Comparison of ENCODE assay signal across 8 cellular contexts in genomic region chr6:30516754-30517076, GRCh38. TPM values are rescaled to one million over a fixed set of nuclear protein-coding genes. Genes with fewer than 3 reads are reported as not detected.
DNase-seq lines count a peak whose midpoint lies in the region; ATAC-seq, FAIRE-seq and TF ChIP-seq lines count a peak whose summit lies in the region.
"Not testable (repeated sequence)": the region's sequence is repeated elsewhere in the genome, so short reads cannot be mapped to it uniquely, and the experiment has no call there.

No MANE protein-coding gene starts in this region.

- H3K9me3 ChIP-seq in astrocyte (ENCODE audit: insufficient read depth, low read depth, low read length); esophagus muscularis mucosa; HepG2 (ENCODE audit: low read length); ovary; thoracic aorta: not testable (repeated sequence)

- POLR2A ChIA-PET in HepG2 (lab: Yijun Ruan, JAX) = interaction anchor here (0.7 to 1.3 kb wide), 6 partner anchors 11 to 97 kb away, joined by 3 to 12 read pairs (median 4); partner anchors contain the start of genes ABCF1 and PRR3

- not testable (repeated sequence) for DNase-seq in astrocyte (ENCODE audit: low read depth); esophagus muscularis mucosa (ENCODE audit: extremely low spot score); HepG2 (ENCODE audit: low spot score); ovary; thoracic aorta (ENCODE audit: low spot score)

- H3K9ac ChIP-seq in astrocyte (ENCODE audit: low read length) (peak overlapping the region; percentile 73), HepG2 (ENCODE audit: insufficient read depth, low read depth, low read length) (peak overlapping the region; percentile 70)

- H3K9me3 Mint-ChIP-seq in IgD-negative memory B cell; astrocyte (ENCODE audit: unreplicated experiment): not testable (repeated sequence)

- H3K4me1 ChIP-seq in astrocyte (ENCODE audit: insufficient read depth, low read length); ovary (ENCODE audit: insufficient read depth); thoracic aorta (ENCODE audit: control insufficient read depth in 1 of 2, low read depth in 2 of 2): not testable (repeated sequence)
- H3K4me1 ChIP-seq in esophagus muscularis mucosa = peaks cover 5 to 12% (median 7%) of the 10 kb centered on the region in 4 donors
- H3K4me1 ChIP-seq in HepG2 (ENCODE audit: insufficient read depth, low read length) = peaks cover 34% of the 10 kb centered on the region

- CTCF ChIA-PET in HepG2 (lab: Yijun Ruan, JAX; ENCODE audit: low intra/inter-chr PET ratio, low total read pairs) = not testable (repeated sequence)

- TF ChIP-seq RAD21 in HepG2 (CRISPR knock-in tag; IDR thresholded peaks at IDR 0.05) = not testable (repeated sequence)

- in situ Hi-C loops in HepG2 (cut with HindIII; ENCODE audit: extremely low pct_ligation_motif_present, low pct_unique_long_range_greater_than_20kb) = not testable (repeated sequence)

- H2AFZ ChIP-seq in astrocyte (ENCODE audit: low read depth, low read length) = peak overlapping the region; percentile 73
- not testable (repeated sequence) for H2AFZ ChIP-seq in HepG2 (ENCODE audit: low read length)

- H3K27me3 Mint-ChIP-seq in IgD-negative memory B cell; astrocyte (ENCODE audit: low read depth, unreplicated experiment): not testable (repeated sequence)

- H3K79me2 ChIP-seq in astrocyte (ENCODE audit: insufficient read depth, low read length); HepG2 (ENCODE audit: insufficient read depth, low read length): not testable (repeated sequence)

- H3K27ac Mint-ChIP-seq in IgD-negative memory B cell = peak overlapping the region; percentile 94 to 100 (median 99)
- peak overlapping the region; percentile 88 for H3K27ac Mint-ChIP-seq in astrocyte (ENCODE audit: unreplicated experiment)

- H3K27me3 ChIP-seq in astrocyte (ENCODE audit: insufficient read depth, low read length); esophagus muscularis mucosa; HepG2 (ENCODE audit: control insufficient read depth in 1 of 2, insufficient read depth in 2 of 2, low read length in 2 of 2); ovary; thoracic aorta (replicated peaks; ENCODE audit: insufficient read depth): not testable (repeated sequence)

- intact Hi-C loops in esophagus muscularis mucosa (cut with DNase I); ovary (cut with DNase I): not testable (repeated sequence)
- intact Hi-C loops in HepG2 (cut with micrococcal nuclease; ENCODE audit: unreplicated experiment) = loop anchor here (1.0 kb wide), 1 partner anchor 12 kb away; no protein-coding TSS in a partner anchor

- TF ChIP-seq POLR2A in esophagus muscularis mucosa (IDR thresholded peaks at IDR 0.05; ENCODE audit: low read depth); HepG2 (IDR thresholded peaks at IDR 0.05; ENCODE audit: insufficient read depth in 1 of 2, low read depth in 2 of 2, low read length in 2 of 2); ovary (IDR thresholded peaks at IDR 0.05): not testable (repeated sequence)

- TF ChIP-seq CTCF in C4-2B (conservative IDR thresholded peaks at IDR 0.05); VCaP (conservative IDR thresholded peaks at IDR 0.05); astrocyte (IDR thresholded peaks at IDR 0.05; ENCODE audit: insufficient read depth, low read depth, low read length); esophagus muscularis mucosa (IDR thresholded peaks at IDR 0.05); HepG2 (CRISPR knock-in tag; IDR thresholded peaks at IDR 0.05); ovary (IDR thresholded peaks at IDR 0.05); thoracic aorta (IDR thresholded peaks at IDR 0.05): not testable (repeated sequence)

- WGBS in esophagus muscularis mucosa = 55% methylated on average over 9 of the region's 9 CpGs
- WGBS in HepG2 (ENCODE audit: low lambda C conversion rate) = 80% methylated on average over 9 of the region's 9 CpGs
- WGBS in ovary, 3 donors = 54 to 64% (median 62%) methylated on average over 9 of the region's 9 CpGs

- BruUV-seq in HepG2 (replicated peaks; lab: Mats Ljungman, UMichigan) = not testable (repeated sequence)

- H4K20me1 ChIP-seq in astrocyte (ENCODE audit: insufficient read depth, low read length); HepG2 (ENCODE audit: insufficient read depth, low read length): not testable (repeated sequence)

- not testable (repeated sequence) for H3K36me3 Mint-ChIP-seq in IgD-negative memory B cell; astrocyte (ENCODE audit: low read depth, unreplicated experiment)

- H3K4me3 Mint-ChIP-seq in IgD-negative memory B cell = peak overlapping the region; percentile 81 to 95 (median 90)
- H3K4me3 Mint-ChIP-seq in astrocyte (ENCODE audit: unreplicated experiment) = peak overlapping the region; percentile 84

- H3K4me2 ChIP-seq in astrocyte (ENCODE audit: low read length) (peak overlapping the region; percentile 84), HepG2 (ENCODE audit: low read depth, low read length) (peak overlapping the region; percentile 99)

- peak overlapping the region; percentile 67 for H3K4me3 ChIP-seq in astrocyte (ENCODE audit: insufficient read depth, low read depth, low read length)
- peak overlapping the region; percentile 51 to 68 (median 55) for H3K4me3 ChIP-seq in esophagus muscularis mucosa
- peak overlapping the region; percentile 51 to 71 (median 67); a peak in 5 of 6 replicates for H3K4me3 ChIP-seq in HepG2 (replicated peaks in 1 of 3; ENCODE audit: insufficient read depth in 1 of 3, low read depth in 2 of 3, low read length in 3 of 3)
- peak overlapping the region; percentile 57 for H3K4me3 ChIP-seq in ovary
- peak overlapping the region; percentile 78 for H3K4me3 ChIP-seq in thoracic aorta

- TF ChIP-seq EP300 in esophagus muscularis mucosa (IDR thresholded peaks at IDR 0.05); HepG2 (IDR thresholded peaks at IDR 0.05; ENCODE audit: low read depth in 2 of 2, low read length in 2 of 2); HepG2 (CRISPR knock-in tag; IDR thresholded peaks at IDR 0.05; ENCODE audit: borderline replicate concordance); ovary (IDR thresholded peaks at IDR 0.05): not testable (repeated sequence)

- not testable (repeated sequence) for FAIRE-seq in astrocyte (lab: Jason Lieb, UNC); HepG2 (lab: Jason Lieb, UNC)

- peaks cover 27 to 41% (median 30%) of the 10 kb centered on the region in 3 donors for H3K4me1 Mint-ChIP-seq in IgD-negative memory B cell
- not testable (repeated sequence) for H3K4me1 Mint-ChIP-seq in astrocyte (ENCODE audit: low read depth, unreplicated experiment)

- not testable (repeated sequence) for ATAC-seq in HepG2; thoracic aorta (ENCODE audit: insufficient number of reproducible peaks, low FRiP score, low read depth)

- H3K27ac ChIP-seq in C4-2B (peak overlapping the region; percentile 52), VCaP (peak overlapping the region; percentile 67), astrocyte (ENCODE audit: low read depth, low read length) (peak overlapping the region; percentile 68), esophagus muscularis mucosa (replicated peaks in 1 of 4) (peak overlapping the region; percentile 76 to 87 (median 80)), HepG2 (ENCODE audit: extremely low read length, insufficient read depth, low read length) (peak overlapping the region; percentile 88), ovary (peak overlapping the region in 1 of 2 donors; percentile 74), thoracic aorta (peak overlapping the region; percentile 69 to 78)

- not testable (repeated sequence) for H3K36me3 ChIP-seq in astrocyte (ENCODE audit: insufficient read depth, low read length); esophagus muscularis mucosa; HepG2 (replicated peaks in 1 of 2; ENCODE audit: control insufficient read depth in 1 of 2, insufficient read depth in 2 of 2, low read length in 2 of 2); ovary; thoracic aorta

RNA-seq across cellular contexts. Expression of gene HLA-E, which starts 27.4 kb away (rescaled TPM):
- polyA plus RNA-seq in IgD-negative memory B cell = 2,343 TPM
- total RNA-seq in astrocyte = 94.9 and 105 TPM in 2 replicates
- 100 to 1,000 TPM; 294 to 649 (median 523) TPM for total RNA-seq in esophagus muscularis mucosa
- total RNA-seq in HepG2 (2016; rRNA removed; fragmentation: Illumina TruSeq; extraction: Trizol) = 21.2 and 45.2 TPM in 2 replicates
- 6.3 and 7.1 TPM in 2 replicates for total RNA-seq in HepG2 (2016; cell fraction: cytosol; rRNA removed; fragmentation: Illumina TruSeq; extraction: Trizol; ENCODE audit: low read depth)
- 21.6 and 46.9 TPM in 2 replicates for total RNA-seq in HepG2 (2016; cell fraction: insoluble cytoplasmic fraction; rRNA removed; fragmentation: Illumina TruSeq; extraction: Trizol)
- total RNA-seq in HepG2 (2016; cell fraction: membrane; rRNA removed; fragmentation: Illumina TruSeq; extraction: Trizol) = 12.5 and 14.1 TPM in 2 replicates
- total RNA-seq in HepG2 (2016; cell fraction: nucleus; rRNA removed; fragmentation: Illumina TruSeq; extraction: Trizol) = 38.3 and 44.5 TPM in 2 replicates
- 90.4 and 99.8 TPM in 2 replicates for polyA plus RNA-seq in HepG2 (2011; rRNA removed)
- polyA plus RNA-seq in HepG2 (2011; cell fraction: cytosol; rRNA removed) = 94.6 and 111 TPM in 2 replicates
- polyA plus RNA-seq in HepG2 (2011; cell fraction: nucleus; rRNA removed) = 67.6 and 75.6 TPM in 2 replicates
- polyA plus RNA-seq in HepG2 (2012) = 64.9 and 110 TPM in 2 replicates
- 6.6 and 6.7 TPM in 2 replicates for polyA plus RNA-seq in HepG2 (2016; cell fraction: cytosol; fragmentation: Illumina TruSeq; extraction: Trizol; ENCODE audit: low read depth)
- polyA plus RNA-seq in HepG2 (2016; cell fraction: insoluble cytoplasmic fraction; fragmentation: Illumina TruSeq; extraction: Trizol; ENCODE audit: low read depth) = 23.6 and 24.3 TPM in 2 replicates
- polyA plus RNA-seq in HepG2 (2016; cell fraction: membrane; fragmentation: Illumina TruSeq; extraction: Trizol; ENCODE audit: low read depth) = 11.8 and 12.2 TPM in 2 replicates
- polyA plus RNA-seq in HepG2 (2016; cell fraction: nucleus; fragmentation: Illumina TruSeq; extraction: Trizol; ENCODE audit: insufficient read depth, low read depth) = 68.0 and 69.9 TPM in 2 replicates
- polyA minus RNA-seq in HepG2 (2011; rRNA and poly(A)+ RNA removed; ENCODE audit: low replicate concordance) = 39.4 and 80.9 TPM in 2 replicates
- polyA minus RNA-seq in HepG2 (2011; cell fraction: cytosol; rRNA and poly(A)+ RNA removed) = 45.5 and 56.8 TPM in 2 replicates
- 17.4 and 26.7 TPM in 2 replicates for polyA minus RNA-seq in HepG2 (2011; cell fraction: nucleus; rRNA and poly(A)+ RNA removed)
- total RNA-seq in ovary = 100 to 1,000 TPM; 181 to 322 (median 238) TPM
- 100 to 1,000 TPM; 332 to 614 TPM for polyA plus RNA-seq in ovary
- 100 to 1,000 TPM; 507 to 602 TPM for total RNA-seq in thoracic aorta

RNA-seq across cellular contexts. Expression of gene GNL1, which starts 39.6 kb away (rescaled TPM):
- polyA plus RNA-seq in IgD-negative memory B cell = 46.1 TPM
- 49.0 and 49.3 TPM in 2 replicates for total RNA-seq in astrocyte
- total RNA-seq in esophagus muscularis mucosa = 10 to 100 TPM; 30.3 to 53.5 (median 36.1) TPM
- 54.8 and 55.6 TPM in 2 replicates for total RNA-seq in HepG2 (2016; rRNA removed; fragmentation: Illumina TruSeq; extraction: Trizol)
- total RNA-seq in HepG2 (2016; cell fraction: cytosol; rRNA removed; fragmentation: Illumina TruSeq; extraction: Trizol; ENCODE audit: low read depth) = 11.5 and 14.7 TPM in 2 replicates
- 48.5 and 56.5 TPM in 2 replicates for total RNA-seq in HepG2 (2016; cell fraction: insoluble cytoplasmic fraction; rRNA removed; fragmentation: Illumina TruSeq; extraction: Trizol)
- total RNA-seq in HepG2 (2016; cell fraction: membrane; rRNA removed; fragmentation: Illumina TruSeq; extraction: Trizol) = 23.9 and 27.8 TPM in 2 replicates
- 27.7 and 34.5 TPM in 2 replicates for total RNA-seq in HepG2 (2016; cell fraction: nucleus; rRNA removed; fragmentation: Illumina TruSeq; extraction: Trizol)
- polyA plus RNA-seq in HepG2 (2011; rRNA removed) = 35.0 and 46.8 TPM in 2 replicates
- polyA plus RNA-seq in HepG2 (2011; cell fraction: cytosol; rRNA removed) = 25.1 and 32.1 TPM in 2 replicates
- 40.6 and 54.9 TPM in 2 replicates for polyA plus RNA-seq in HepG2 (2011; cell fraction: nucleus; rRNA removed)
- 45.3 and 50.3 TPM in 2 replicates for polyA plus RNA-seq in HepG2 (2012)
- 12.7 and 15.8 TPM in 2 replicates for polyA plus RNA-seq in HepG2 (2016; cell fraction: cytosol; fragmentation: Illumina TruSeq; extraction: Trizol; ENCODE audit: low read depth)
- polyA plus RNA-seq in HepG2 (2016; cell fraction: insoluble cytoplasmic fraction; fragmentation: Illumina TruSeq; extraction: Trizol; ENCODE audit: low read depth) = 53.9 and 60.5 TPM in 2 replicates
- 19.5 and 25.2 TPM in 2 replicates for polyA plus RNA-seq in HepG2 (2016; cell fraction: membrane; fragmentation: Illumina TruSeq; extraction: Trizol; ENCODE audit: low read depth)
- 84.3 and 89.3 TPM in 2 replicates for polyA plus RNA-seq in HepG2 (2016; cell fraction: nucleus; fragmentation: Illumina TruSeq; extraction: Trizol; ENCODE audit: insufficient read depth, low read depth)
- polyA minus RNA-seq in HepG2 (2011; rRNA and poly(A)+ RNA removed; ENCODE audit: low replicate concordance) = 34.2 and 47.6 TPM in 2 replicates
- polyA minus RNA-seq in HepG2 (2011; cell fraction: cytosol; rRNA and poly(A)+ RNA removed) = 22.4 and 23.5 TPM in 2 replicates
- 22.4 and 27.0 TPM in 2 replicates for polyA minus RNA-seq in HepG2 (2011; cell fraction: nucleus; rRNA and poly(A)+ RNA removed)
- 100 to 1,000 TPM in 4 of 7 donors, 10 to 100 TPM in 3; 42.4 to 128 (median 103) TPM for total RNA-seq in ovary
- polyA plus RNA-seq in ovary = 10 to 100 TPM; 77.8 to 80.4 TPM
- total RNA-seq in thoracic aorta = 10 to 100 TPM; 32.9 to 39.0 TPM

RNA-seq across cellular contexts. Expression of gene PRR3, which starts 40.4 kb away (rescaled TPM):
- polyA plus RNA-seq in IgD-negative memory B cell (8.8 TPM), HepG2 (2011; rRNA removed) (20.6 and 21.2 TPM in 2 replicates), ovary (10 to 100 TPM; 19.0 to 29.6 TPM)
- total RNA-seq in astrocyte (11.0 and 13.0 TPM in 2 replicates), esophagus muscularis mucosa (10 to 100 TPM in 1 of 4 donors, 1 to 10 TPM in 3; 3.8 to 10.6 (median 4.5) TPM), HepG2 (2016; rRNA removed; fragmentation: Illumina TruSeq; extraction: Trizol) (13.9 and 14.6 TPM in 2 replicates), ovary (10 to 100 TPM in 6 of 7 donors, 1 to 10 TPM in 1; 8.6 to 35.0 (median 20.9) TPM), thoracic aorta (10 to 100 TPM in 1 of 2 donors, 1 to 10 TPM in 1; 4.2 to 10.4 TPM)
- 6.5 and 6.6 TPM in 2 replicates for total RNA-seq in HepG2 (2016; cell fraction: cytosol; rRNA removed; fragmentation: Illumina TruSeq; extraction: Trizol; ENCODE audit: low read depth)
- total RNA-seq in HepG2 (2016; cell fraction: insoluble cytoplasmic fraction; rRNA removed; fragmentation: Illumina TruSeq; extraction: Trizol) = 13.8 and 15.5 TPM in 2 replicates
- total RNA-seq in HepG2 (2016; cell fraction: membrane; rRNA removed; fragmentation: Illumina TruSeq; extraction: Trizol) = 12.6 and 13.1 TPM in 2 replicates
- 11.4 and 14.4 TPM in 2 replicates for total RNA-seq in HepG2 (2016; cell fraction: nucleus; rRNA removed; fragmentation: Illumina TruSeq; extraction: Trizol)
- polyA plus RNA-seq in HepG2 (2011; cell fraction: cytosol; rRNA removed) = 14.8 and 17.1 TPM in 2 replicates
- polyA plus RNA-seq in HepG2 (2011; cell fraction: nucleus; rRNA removed) = 16.1 and 23.0 TPM in 2 replicates
- polyA plus RNA-seq in HepG2 (2012) = 12.5 and 15.6 TPM in 2 replicates
- polyA plus RNA-seq in HepG2 (2016; cell fraction: cytosol; fragmentation: Illumina TruSeq; extraction: Trizol; ENCODE audit: low read depth) = 5.9 and 6.1 TPM in 2 replicates
- 27.5 and 29.3 TPM in 2 replicates for polyA plus RNA-seq in HepG2 (2016; cell fraction: insoluble cytoplasmic fraction; fragmentation: Illumina TruSeq; extraction: Trizol; ENCODE audit: low read depth)
- 13.6 and 13.9 TPM in 2 replicates for polyA plus RNA-seq in HepG2 (2016; cell fraction: membrane; fragmentation: Illumina TruSeq; extraction: Trizol; ENCODE audit: low read depth)
- polyA plus RNA-seq in HepG2 (2016; cell fraction: nucleus; fragmentation: Illumina TruSeq; extraction: Trizol; ENCODE audit: insufficient read depth, low read depth) = 25.4 and 26.7 TPM in 2 replicates
- 34.9 and 73.8 TPM in 2 replicates for polyA minus RNA-seq in HepG2 (2011; rRNA and poly(A)+ RNA removed; ENCODE audit: low replicate concordance)
- polyA minus RNA-seq in HepG2 (2011; cell fraction: cytosol; rRNA and poly(A)+ RNA removed) = 4.9 and 5.8 TPM in 2 replicates
- polyA minus RNA-seq in HepG2 (2011; cell fraction: nucleus; rRNA and poly(A)+ RNA removed) = 20.6 and 27.1 TPM in 2 replicates

RNA-seq across cellular contexts. Expression of gene ABCF1, which starts 54.5 kb away (rescaled TPM):
- 33.7 TPM for polyA plus RNA-seq in IgD-negative memory B cell
- 58.1 and 60.3 TPM in 2 replicates for total RNA-seq in astrocyte
- total RNA-seq in esophagus muscularis mucosa = 10 to 100 TPM; 39.0 to 60.8 (median 51.4) TPM
- 98.9 and 104 TPM in 2 replicates for total RNA-seq in HepG2 (2016; rRNA removed; fragmentation: Illumina TruSeq; extraction: Trizol)
- 8.1 and 8.9 TPM in 2 replicates for total RNA-seq in HepG2 (2016; cell fraction: cytosol; rRNA removed; fragmentation: Illumina TruSeq; extraction: Trizol; ENCODE audit: low read depth)
- 89.2 and 106 TPM in 2 replicates for total RNA-seq in HepG2 (2016; cell fraction: insoluble cytoplasmic fraction; rRNA removed; fragmentation: Illumina TruSeq; extraction: Trizol)
- 23.0 and 27.5 TPM in 2 replicates for total RNA-seq in HepG2 (2016; cell fraction: membrane; rRNA removed; fragmentation: Illumina TruSeq; extraction: Trizol)
- total RNA-seq in HepG2 (2016; cell fraction: nucleus; rRNA removed; fragmentation: Illumina TruSeq; extraction: Trizol) = 61.2 and 71.0 TPM in 2 replicates
- polyA plus RNA-seq in HepG2 (2011; rRNA removed) = 25.4 and 33.7 TPM in 2 replicates
- 35.0 and 35.5 TPM in 2 replicates for polyA plus RNA-seq in HepG2 (2011; cell fraction: cytosol; rRNA removed)
- polyA plus RNA-seq in HepG2 (2011; cell fraction: nucleus; rRNA removed) = 75.1 and 116 TPM in 2 replicates
- polyA plus RNA-seq in HepG2 (2012) = 50.5 and 61.2 TPM in 2 replicates
- 5.5 and 7.0 TPM in 2 replicates for polyA plus RNA-seq in HepG2 (2016; cell fraction: cytosol; fragmentation: Illumina TruSeq; extraction: Trizol; ENCODE audit: low read depth)
- 87.5 and 108 TPM in 2 replicates for polyA plus RNA-seq in HepG2 (2016; cell fraction: insoluble cytoplasmic fraction; fragmentation: Illumina TruSeq; extraction: Trizol; ENCODE audit: low read depth)
- 13.4 and 16.7 TPM in 2 replicates for polyA plus RNA-seq in HepG2 (2016; cell fraction: membrane; fragmentation: Illumina TruSeq; extraction: Trizol; ENCODE audit: low read depth)
- polyA plus RNA-seq in HepG2 (2016; cell fraction: nucleus; fragmentation: Illumina TruSeq; extraction: Trizol; ENCODE audit: insufficient read depth, low read depth) = 107 and 118 TPM in 2 replicates
- polyA minus RNA-seq in HepG2 (2011; rRNA and poly(A)+ RNA removed; ENCODE audit: low replicate concordance) = 69.0 and 79.0 TPM in 2 replicates
- polyA minus RNA-seq in HepG2 (2011; cell fraction: cytosol; rRNA and poly(A)+ RNA removed) = 37.8 and 41.4 TPM in 2 replicates
- 51.5 and 64.8 TPM in 2 replicates for polyA minus RNA-seq in HepG2 (2011; cell fraction: nucleus; rRNA and poly(A)+ RNA removed)
- total RNA-seq in ovary = 10 to 100 TPM; 16.3 to 50.5 (median 36.0) TPM
- 10 to 100 TPM; 18.8 to 60.6 TPM for polyA plus RNA-seq in ovary
- total RNA-seq in thoracic aorta = 10 to 100 TPM; 24.2 to 52.1 TPM
